ENCODE assay signal across 16 cellular contexts in the genomic region with DNA sequence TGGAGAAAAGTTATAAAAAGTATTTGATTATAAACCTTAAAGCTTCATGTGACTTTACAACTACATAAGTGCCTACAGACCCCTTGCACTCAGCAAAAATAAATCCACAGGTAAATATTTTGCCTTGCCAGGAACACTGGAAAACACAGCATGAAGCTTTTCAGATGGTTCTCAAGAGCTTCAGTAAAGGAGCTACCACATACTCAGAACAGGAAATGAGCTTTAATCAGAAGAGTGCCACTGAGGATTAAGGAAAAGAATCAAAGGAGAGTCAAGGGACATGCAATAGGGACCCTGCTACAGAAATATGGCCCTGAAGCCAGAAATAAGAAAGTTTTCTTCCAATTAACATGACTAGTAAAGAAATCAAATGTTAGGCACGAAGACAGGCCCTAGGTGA. TPM values are rescaled to one million over a fixed set of nuclear protein-coding genes. Genes with fewer than 3 reads are reported as not detected.
DNase-seq lines count a peak whose midpoint lies in the region; ATAC-seq and TF ChIP-seq lines count a peak whose summit lies in the region.
"Had no signal": no experiment of that assay in that cellular context is flagged by ENCODE, and none has a peak within 500 bp of the region (broad histone marks: within the 10 kb centered on the region; RNA-seq: fewer than 3 reads in every experiment).

No MANE protein-coding gene starts in this region.

- TF ChIP-seq CTCF in thyroid gland (IDR thresholded peaks at IDR 0.05): no peak

- H3K4me1 ChIP-seq in thyroid gland: no peaks in the 10 kb centered on the region
- H3K4me1 ChIP-seq: tibial artery had no signal

- H3K27me3 ChIP-seq in thyroid gland: no peaks in the 10 kb centered on the region
- H3K27me3 ChIP-seq: gastroesophageal sphincter, tibial artery had no signal

- WGBS in thyroid gland, 2 donors: 78 to 92% methylated on average over 1 of the region's 1 CpG

- DNase-seq in T-helper 2 cell treated with Interferon-gamma antibody and Interleukin-4, amounts not matched to agents 5 μg/mL and 100 μg/mL, for 36 hours (ENCODE audit: low spot score): no peak
- DNase-seq in T-helper 2 cell (no peak), NCI-H345 (lab: John Stamatoyannopoulos, UW) (peak; percentile 24), SKM-1 (lab: John Stamatoyannopoulos, UW; ENCODE audit: unreplicated experiment) (no peak), thyroid gland (no peak)
- DNase-seq in effector memory CD8-positive, alpha-beta T cell: no peak
- DNase-seq: activated CD4-positive, alpha-beta T cell treated with anti-CD3 and anti-CD28 coated beads for 4 hours; GDM1; NCI-H2107; stimulated activated CD4-positive, alpha-beta T cell treated with anti-CD3 and anti-CD28 coated beads, Interleukin-2, amount 100 ng/mL, for 24 hours; tibial artery had no signal

- peak overlapping the region in 18 of 21 experiments; percentile 38 to 94 (median 82) for H3K27ac ChIP-seq in skin epidermis
- no peak overlapping the region for H3K27ac ChIP-seq in thyroid gland

- H3K27me3 Mint-ChIP-seq in T-helper 2 cell treated with Interferon-gamma antibody and Interleukin-4, amounts not matched to agents 5 μg/mL and 100 μg/mL, for 36 hours (ENCODE audit: low read depth): no peaks in the 10 kb centered on the region
- no peaks in the 10 kb centered on the region for H3K27me3 Mint-ChIP-seq in effector memory CD8-positive, alpha-beta T cell

- peak; percentile 51 for ATAC-seq in effector memory CD8-positive, alpha-beta T cell (replicated peaks)
- no peak for ATAC-seq in HG02938 (IDR thresholded peaks at IDR 0.05; ENCODE audit: unreplicated experiment)

- H3K4me3 Mint-ChIP-seq in T-helper 2 cell treated with Interferon-gamma antibody and Interleukin-4, amounts not matched to agents 5 μg/mL and 100 μg/mL, for 36 hours: peak overlapping the region; percentile 93
- peak overlapping the region; percentile 91 to 92 for H3K4me3 Mint-ChIP-seq in effector memory CD8-positive, alpha-beta T cell

- H3K4me1 Mint-ChIP-seq in T-helper 2 cell treated with Interferon-gamma antibody and Interleukin-4, amounts not matched to agents 5 μg/mL and 100 μg/mL, for 36 hours (ENCODE audit: low read depth): peaks cover 30% of the 10 kb centered on the region
- H3K4me1 Mint-ChIP-seq in effector memory CD8-positive, alpha-beta T cell (ENCODE audit: low read depth in 2 of 2): peaks cover 48 to 50% of the 10 kb centered on the region in 2 donors

- H3K27ac Mint-ChIP-seq in T-helper 2 cell treated with Interferon-gamma antibody and Interleukin-4, amounts not matched to agents 5 μg/mL and 100 μg/mL, for 36 hours: no peak overlapping the region
- H3K27ac Mint-ChIP-seq in effector memory CD8-positive, alpha-beta T cell: peak overlapping the region; percentile 97 to 99

- H3K9me3 Mint-ChIP-seq in T-helper 2 cell treated with Interferon-gamma antibody and Interleukin-4, amounts not matched to agents 5 μg/mL and 100 μg/mL, for 36 hours: no peaks in the 10 kb centered on the region
- H3K9me3 Mint-ChIP-seq in effector memory CD8-positive, alpha-beta T cell: no peaks in the 10 kb centered on the region

- intact Hi-C loops in thyroid gland (cut with DNase I): no loop called here

- TF ChIP-seq POLR2A in thyroid gland (IDR thresholded peaks at IDR 0.05): no peak

- peaks cover 54% of the 10 kb centered on the region for H3K36me3 Mint-ChIP-seq in T-helper 2 cell treated with Interferon-gamma antibody and Interleukin-4, amounts not matched to agents 5 μg/mL and 100 μg/mL, for 36 hours (ENCODE audit: low read depth)
- peaks cover 41% of the 10 kb centered on the region for H3K36me3 Mint-ChIP-seq in effector memory CD8-positive, alpha-beta T cell (ENCODE audit: insufficient read depth)

- peaks cover 0 to 3% of the 10 kb centered on the region in 2 donors for H3K36me3 ChIP-seq in thyroid gland
- H3K36me3 ChIP-seq: tibial artery had no signal

- H3K4me3 ChIP-seq in skin epidermis (peak overlapping the region; percentile 28 to 53 (median 38)), thyroid gland (replicated peaks in 1 of 3) (no peak overlapping the region)

- H3K9me3 ChIP-seq in thyroid gland: no peaks in the 10 kb centered on the region
- H3K9me3 ChIP-seq: gastroesophageal sphincter, tibial artery had no signal

RNA-seq across cellular contexts. Expression of a gene that starts 1.2 kb away (rescaled TPM):
- total RNA-seq in thyroid gland: 10 to 100 TPM in 2 of 4 donors, 1 to 10 TPM in 2; 2.7 to 18.9 (median 9.2) TPM

RNA-seq across cellular contexts. Expression of a gene that starts 10.8 kb away (rescaled TPM):
- not detected for total RNA-seq in thyroid gland
- total RNA-seq: HT1080, myocyte had no signal

RNA-seq across cellular contexts. Expression of a gene that starts 11.4 kb away (rescaled TPM):
- total RNA-seq in thyroid gland: 1 to 10 TPM in 3 of 4 donors, not detected in 1; 2.0 to 4.3 (median 2.8) TPM
- total RNA-seq: myocyte had no signal

Comparison
In these comparisons a context has a peak if more than half of its experiments do, and no peak if none do; other contexts are left out.
1. H3K27ac ChIP-seq: peak in skin epidermis (18 of 21); none in thyroid gland (0 of 3).
2. H3K4me3 ChIP-seq: peak in skin epidermis (7 of 7); none in thyroid gland (0 of 3).